In genomic region chr2:86790134-86790827, GRCh38 we compare ENCODE assay signal across 1 cellular context.
TF ChIP-seq lines count a peak whose summit lies in the region.

No MANE protein-coding gene starts in this region.

TF ChIP-seq in IMR-90, 13 proteins besides CTCF, POLR2A, EP300 and RAD21 (continued from another document):
- TF ChIP-seq ELK1 (IDR thresholded peaks at IDR 0.05; ENCODE audit: borderline replicate concordance, low read depth, low read length) (no peak), SMC3 (IDR thresholded peaks at IDR 0.05; ENCODE audit: low read depth, low read length) (no peak), MAFK (IDR thresholded peaks at IDR 0.05; ENCODE audit: low read depth, low read length) (no peak), RCOR1 (IDR thresholded peaks at IDR 0.05; ENCODE audit: insufficient replicate concordance, low read length) (no peak), USF2 (IDR thresholded peaks at IDR 0.05; ENCODE audit: low read depth, low read length) (no peak), MAZ (IDR thresholded peaks at IDR 0.05; ENCODE audit: borderline replicate concordance, low read depth, low read length) (no peak), NFE2L2 (IDR thresholded peaks at IDR 0.05; ENCODE audit: low read depth, low read length) (no peak), FOS (IDR thresholded peaks at IDR 0.05; ENCODE audit: low read depth, low read length) (no peak), CEBPB (IDR thresholded peaks at IDR 0.05; ENCODE audit: low read depth, low read length) (no peak), CHD1 (IDR thresholded peaks at IDR 0.05; ENCODE audit: low read depth, low read length) (no peak), MXI1 (IDR thresholded peaks at IDR 0.05; ENCODE audit: borderline replicate concordance, low read depth, low read length) (no peak), BHLHE40 (IDR thresholded peaks at IDR 0.05; ENCODE audit: low read depth, low read length) (no peak)
